Comparison of ENCODE assay signal across 8 cellular contexts in genomic region chr7:28626629-28627262, GRCh38.
DNase-seq lines count a peak whose midpoint lies in the region; ATAC-seq and TF ChIP-seq lines count a peak whose summit lies in the region.

No MANE protein-coding gene starts in this region.

- no peak overlapping the region for H3K27ac ChIP-seq in ovary

- no peak overlapping the region for H3K4me3 Mint-ChIP-seq in activated naive CD4-positive, alpha-beta T cell treated with anti-CD3 and anti-CD28 coated beads for 36 hours
- no peak overlapping the region for H3K4me3 Mint-ChIP-seq in stimulated activated naive CD8-positive, alpha-beta T cell treated with anti-CD3 and anti-CD28 coated beads, Interleukin-15, amount 100 ng/mL, for 72 hours

- H3K9me3 Mint-ChIP-seq in activated naive CD4-positive, alpha-beta T cell treated with anti-CD3 and anti-CD28 coated beads for 36 hours: no peaks in the 10 kb centered on the region
- H3K9me3 Mint-ChIP-seq in stimulated activated naive CD8-positive, alpha-beta T cell treated with anti-CD3 and anti-CD28 coated beads, Interleukin-15, amount 100 ng/mL, for 72 hours: no peaks in the 10 kb centered on the region

- H3K4me1 ChIP-seq in ovary (ENCODE audit: insufficient read depth): peaks cover 4% of the 10 kb centered on the region

- no peak overlapping the region for H3K4me3 ChIP-seq in AG10803 (ENCODE audit: low read length)
- no peak overlapping the region for H3K4me3 ChIP-seq in ovary

- TF ChIP-seq EP300 in ovary (IDR thresholded peaks at IDR 0.05): no peak

- no peaks in the 10 kb centered on the region for H3K36me3 Mint-ChIP-seq in activated naive CD4-positive, alpha-beta T cell treated with anti-CD3 and anti-CD28 coated beads for 36 hours (ENCODE audit: low read depth)

- CTCF ChIA-PET in activated naive CD4-positive, alpha-beta T cell treated with anti-CD3 and anti-CD28 coated beads for 36 hours (lab: Charles Lee): interaction anchor here (0.6 to 1.9 kb wide), 5 partner anchors 10 to 239 kb away, joined by 3 to 5 read pairs (median 4); no protein-coding TSS in a partner anchor

- intact Hi-C loops in activated naive CD4-positive, alpha-beta T cell treated with anti-CD3 and anti-CD28 coated beads for 36 hours (cut with micrococcal nuclease): loop anchor here (1.0 to 2.0 kb wide), 2 partner anchors 237 to 328 kb away; no protein-coding TSS in a partner anchor
- intact Hi-C loops in ovary (cut with DNase I): no loop called here

- H3K27me3 ChIP-seq in ovary: no peaks in the 10 kb centered on the region

- no peaks in the 10 kb centered on the region for H3K36me3 ChIP-seq in ovary

- TF ChIP-seq POLR2A in ovary (IDR thresholded peaks at IDR 0.05): no peak

- DNase-seq in AG10803 (ENCODE audit: low read depth): peak; percentile 31
- peak; percentile 82 for DNase-seq in NAMALWA (ENCODE audit: low spot score)
- DNase-seq in activated naive CD4-positive, alpha-beta T cell treated with anti-CD3 and anti-CD28 coated beads for 36 hours: peak; percentile 39
- peak; percentile 45 for DNase-seq in iris pigment epithelial cell (ENCODE audit: low read depth)
- peak; percentile 26 to 30 for DNase-seq in stimulated activated naive CD8-positive, alpha-beta T cell treated with anti-CD3 and anti-CD28 coated beads, Interleukin-15, amount 100 ng/mL, for 72 hours
- no peak for DNase-seq in ovary

- no peak for ATAC-seq in stimulated activated naive CD8-positive, alpha-beta T cell treated with anti-CD3 and anti-CD28 coated beads, Interleukin-15, amount 100 ng/mL, for 72 hours
- no peak for ATAC-seq in GM21390 (IDR thresholded peaks at IDR 0.05; ENCODE audit: unreplicated experiment)

- TF ChIP-seq CTCF in AG10803 (conservative IDR thresholded peaks at IDR 0.05; ENCODE audit: low read length): peak; percentile 52
- peak; percentile 67 for TF ChIP-seq CTCF in GM12874 (IDR thresholded peaks at IDR 0.05; ENCODE audit: insufficient read depth, low read depth, low read length)
- TF ChIP-seq CTCF in ovary (IDR thresholded peaks at IDR 0.05): no peak

- H3K27me3 Mint-ChIP-seq in activated naive CD4-positive, alpha-beta T cell treated with anti-CD3 and anti-CD28 coated beads for 36 hours (ENCODE audit: low read depth): peaks cover 18% of the 10 kb centered on the region
- H3K27me3 Mint-ChIP-seq in stimulated activated naive CD8-positive, alpha-beta T cell treated with anti-CD3 and anti-CD28 coated beads, Interleukin-15, amount 100 ng/mL, for 72 hours: peaks cover 9% of the 10 kb centered on the region

- H3K9me3 ChIP-seq in ovary: no peaks in the 10 kb centered on the region

- 45 to 49% (median 47%) methylated on average over 7 of the region's 7 CpGs for WGBS in ovary, 3 donors

- H3K27ac Mint-ChIP-seq in activated naive CD4-positive, alpha-beta T cell treated with anti-CD3 and anti-CD28 coated beads for 36 hours: no peak overlapping the region
- H3K27ac Mint-ChIP-seq in stimulated activated naive CD8-positive, alpha-beta T cell treated with anti-CD3 and anti-CD28 coated beads, Interleukin-15, amount 100 ng/mL, for 72 hours: no peak overlapping the region

- no peaks in the 10 kb centered on the region for H3K4me1 Mint-ChIP-seq in activated naive CD4-positive, alpha-beta T cell treated with anti-CD3 and anti-CD28 coated beads for 36 hours (ENCODE audit: low read depth)
- no peaks in the 10 kb centered on the region for H3K4me1 Mint-ChIP-seq in stimulated activated naive CD8-positive, alpha-beta T cell treated with anti-CD3 and anti-CD28 coated beads, Interleukin-15, amount 100 ng/mL, for 72 hours

Comparison
In these comparisons a context has a peak if more than half of its experiments do, and no peak if none do; other contexts are left out.
1. DNase-seq: peak in AG10803 (single experiment), NAMALWA (single experiment), activated naive CD4-positive, alpha-beta T cell treated with anti-CD3 and anti-CD28 coated beads for 36 hours (single experiment), iris pigment epithelial cell (single experiment) and stimulated activated naive CD8-positive, alpha-beta T cell treated with anti-CD3 and anti-CD28 coated beads, Interleukin-15, amount 100 ng/mL, for 72 hours (2 of 2); none in ovary (0 of 5).
2. CTCF ChIP-seq: peak in AG10803 (single experiment) and GM12874 (single experiment); none in ovary (0 of 3).